In the genomic region with DNA sequence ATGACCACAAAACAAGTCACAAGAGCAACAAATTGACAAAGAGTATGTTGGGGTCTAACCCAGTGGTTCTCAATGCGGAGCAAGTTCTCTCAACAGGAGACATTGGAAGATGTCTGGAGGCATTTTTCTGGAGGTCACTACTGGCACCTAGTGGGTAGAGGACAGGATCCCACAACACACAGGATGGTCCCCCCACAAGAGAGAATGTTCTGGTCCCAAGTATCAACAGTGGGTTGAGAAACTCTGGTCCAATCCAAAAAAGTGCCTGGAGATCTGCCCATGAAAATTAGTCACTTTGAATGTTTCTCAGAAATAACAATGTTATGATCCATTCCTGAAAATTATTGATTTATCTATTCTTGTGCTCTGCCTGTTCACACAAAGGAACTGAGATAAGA, we compare ENCODE assay signal across 9 cellular contexts. TPM values are rescaled to one million over a fixed set of nuclear protein-coding genes. Genes with fewer than 3 reads are reported as not detected.
DNase-seq lines count a peak whose midpoint lies in the region; ATAC-seq, FAIRE-seq and TF ChIP-seq lines count a peak whose summit lies in the region.
"Had no signal": no experiment of that assay in that cellular context is flagged by ENCODE, and none has a peak within 500 bp of the region (broad histone marks: within the 10 kb centered on the region; RNA-seq: fewer than 3 reads in every experiment).

No MANE protein-coding gene starts in this region.

- peaks cover under 1% of the 10 kb centered on the region for H3K36me3 ChIP-seq in bronchial epithelial cell (ENCODE audit: control insufficient read depth, insufficient read depth, low read length)
- H3K36me3 ChIP-seq in muscle layer of duodenum (ENCODE audit: control insufficient read depth in 1 of 2, insufficient read depth in 2 of 2, low read length in 2 of 2) = peaks cover 1 to 16% of the 10 kb centered on the region in 2 donors

- no peak for FAIRE-seq in bronchial epithelial cell (lab: Jason Lieb, UNC)

- H3K27me3 ChIP-seq in bronchial epithelial cell (ENCODE audit: control insufficient read depth, insufficient read depth, low read length) (no peaks in the 10 kb centered on the region), muscle layer of duodenum (ENCODE audit: low read depth, low read length) (no peaks in the 10 kb centered on the region)

- TF ChIP-seq CTCF in AG09319 (IDR thresholded peaks at IDR 0.05; ENCODE audit: low read depth, low read length) = peak; percentile 49
- TF ChIP-seq CTCF in bronchial epithelial cell (IDR thresholded peaks at IDR 0.05; ENCODE audit: insufficient read depth, low read length, severe bottlenecking) = peak; percentile 40

- H3K4me3 ChIP-seq in bronchial epithelial cell (ENCODE audit: low read depth, low read length) (no peak overlapping the region), muscle layer of duodenum (ENCODE audit: low read depth in 1 of 2, low read length in 2 of 2) (no peak overlapping the region)

- TF ChIP-seq POLR2A in GM18505 (IDR thresholded peaks at IDR 0.05; ENCODE audit: borderline replicate concordance, extremely low read depth, insufficient read depth, insufficient read length) = no peak

- ATAC-seq in GM18505 (IDR thresholded peaks at IDR 0.05; ENCODE audit: unreplicated experiment) = no peak

- DNase-seq in AG09319 (ENCODE audit: extremely low read depth, low read depth) (peak; percentile 82), HT1080 (ENCODE audit: low read depth) (peak; percentile 90), bronchial epithelial cell (ENCODE audit: low read depth) (peak; percentile 74), nucleus accumbens (lab: John Stamatoyannopoulos, UW) (no peak), NCI-H2107 treated with DMSO at 0.1 percent for 48 hours (lab: John Stamatoyannopoulos, UW; ENCODE audit: unreplicated experiment) (no peak), HT-29 (ENCODE audit: low spot score) (no peak)

- peaks cover 14 to 24% of the 10 kb centered on the region in 2 donors for H3K4me1 ChIP-seq in muscle layer of duodenum (ENCODE audit: control insufficient read depth in 1 of 2, insufficient read depth in 2 of 2, low read length in 2 of 2)

- peak overlapping the region; percentile 91 for H3K27ac ChIP-seq in muscle layer of duodenum (ENCODE audit: low read length)

- no peaks in the 10 kb centered on the region for H3K9me3 ChIP-seq in muscle layer of duodenum (ENCODE audit: control insufficient read depth in 1 of 2, low read length in 2 of 2)

RNA-seq across cellular contexts. Expression of a gene that starts 3.3 kb away (rescaled TPM):
- 9.2 and 10.8 TPM in 2 replicates for total RNA-seq in HT1080 (2014; rRNA removed; shearing (Covaris generic))
- 11.6 and 13.7 TPM in 2 replicates for polyA plus RNA-seq in HT1080 (2015; cell fraction: cytosol; rRNA removed)
- polyA plus RNA-seq in HT1080 (2015; cell fraction: nucleus; rRNA removed) = 13.8 and 19.4 TPM in 2 replicates
- total RNA-seq in bronchial epithelial cell = 7.1 and 8.1 TPM in 2 replicates
- 10.4 and 13.1 TPM in 2 replicates for total RNA-seq in HT-29 (2014; rRNA removed; shearing (Covaris generic))

RNA-seq across cellular contexts. Expression of a gene that starts 25.8 kb away (rescaled TPM):
- total RNA-seq in HT1080 (2014; rRNA removed; shearing (Covaris generic)) = not detected in 2 replicates
- polyA plus RNA-seq in HT1080 (2015; cell fraction: cytosol; rRNA removed) = not detected in 2 replicates
- not detected in 2 replicates for polyA plus RNA-seq in HT1080 (2015; cell fraction: nucleus; rRNA removed)
- not detected in 2 replicates for total RNA-seq in bronchial epithelial cell
- total RNA-seq in HT-29 (2014; rRNA removed; shearing (Covaris generic)) = not detected in 2 replicates
- total RNA-seq: glomerular endothelial cell had no signal

Comparison
In these comparisons a context has a peak if more than half of its experiments do, and no peak if none do; other contexts are left out.
1. DNase-seq: peak in AG09319 (single experiment), HT1080 (single experiment) and bronchial epithelial cell (single experiment); none in nucleus accumbens (0 of 56), NCI-H2107 treated with DMSO at 0.1 percent for 48 hours (single experiment) and HT-29 (single experiment).